Comparison of ENCODE assay signal across 8 cellular contexts in the genomic region with DNA sequence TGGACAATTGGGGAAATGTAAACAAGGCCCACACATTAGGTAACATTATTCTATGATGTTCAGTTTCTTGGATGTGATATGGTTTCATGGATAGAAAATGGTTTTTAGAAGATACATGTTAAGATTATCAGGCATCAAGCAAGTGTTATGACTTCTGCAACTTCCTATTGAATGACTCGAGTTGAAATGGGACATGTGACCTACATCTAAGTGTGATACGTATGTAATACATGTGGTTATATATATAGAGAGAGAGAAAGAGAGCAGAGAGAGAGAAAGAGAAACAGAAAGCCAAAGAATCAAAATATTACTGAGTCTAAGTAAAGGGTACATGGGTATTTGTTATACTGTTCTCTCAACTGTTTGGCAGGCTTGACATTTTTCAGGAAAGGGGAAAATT. TPM values are rescaled to one million over a fixed set of nuclear protein-coding genes. Genes with fewer than 3 reads are reported as not detected.
A peak's percentile ranks its signal among the peaks of the same experiment; 100 is the strongest.
DNase-seq lines count a peak whose midpoint lies in the region; ATAC-seq and TF ChIP-seq lines count a peak whose summit lies in the region.

No MANE protein-coding gene starts in this region.

- H3K4me1 ChIP-seq in transverse colon, result peaks cover 9 to 54% (median 42%) of the 10 kb centered on the region in 4 donors

- intact Hi-C loops in transverse colon (cut with DNase I; ENCODE audit: low total_unique reads), result no loop called here

- H3K9me3 Mint-ChIP-seq in activated naive CD4-positive, alpha-beta T cell treated with anti-CD3 and anti-CD28 coated beads, Interleukin-2, amount 50 U/mL, for 24 hours, result no peaks in the 10 kb centered on the region

- H3K4me3 ChIP-seq in epithelial cell of esophagus (ENCODE audit: low read length), result peak overlapping the region; percentile 72
- H3K4me3 ChIP-seq in transverse colon, result peak overlapping the region in 1 of 4 donors; percentile 90

- WGBS in transverse colon (ENCODE audit: low coverage in 1 of 2), 2 donors, result 5 to 11% methylated on average over 2 of the region's 2 CpGs

- H3K36me3 Mint-ChIP-seq in activated naive CD4-positive, alpha-beta T cell treated with anti-CD3 and anti-CD28 coated beads, Interleukin-2, amount 50 U/mL, for 24 hours, result peaks cover 3% of the 10 kb centered on the region

- TF ChIP-seq POLR2A in transverse colon (IDR thresholded peaks at IDR 0.05), result no peak

- H3K27ac Mint-ChIP-seq in activated naive CD4-positive, alpha-beta T cell treated with anti-CD3 and anti-CD28 coated beads, Interleukin-2, amount 50 U/mL, for 24 hours, result peak overlapping the region; percentile 80

- no peaks in the 10 kb centered on the region for H3K36me3 ChIP-seq in transverse colon

- no peaks in the 10 kb centered on the region for H3K9me3 ChIP-seq in transverse colon

- in situ Hi-C loops in transverse colon (cut with MboI; ENCODE audit: low pct_ligation_motif_present in 1 of 4, low pct_unique_long_range_greater_than_20kb in 1 of 4, low sequenced_read_pairs in 3 of 4), result loop anchor here in 2 of 4 donors (25.0 kb wide), 1 partner anchor 174 kb away; the partner anchor contains the start of genes KARS1 (in 2 of the 2) and TERF2IP (in 2 of the 2)

- TF ChIP-seq EP300 in transverse colon (IDR thresholded peaks at IDR 0.05; ENCODE audit: low read depth), result no peak

- H3K27ac ChIP-seq in transverse colon, result peak overlapping the region; percentile 61 to 96 (median 79)

- H3K27me3 ChIP-seq in transverse colon, result no peaks in the 10 kb centered on the region

- no peak for TF ChIP-seq CTCF in epithelial cell of esophagus (IDR thresholded peaks at IDR 0.05; ENCODE audit: insufficient read depth, low read depth, low read length, missing control alignments)
- TF ChIP-seq CTCF in transverse colon (IDR thresholded peaks at IDR 0.05), result no peak

- no peaks in the 10 kb centered on the region for H3K27me3 Mint-ChIP-seq in activated naive CD4-positive, alpha-beta T cell treated with anti-CD3 and anti-CD28 coated beads, Interleukin-2, amount 50 U/mL, for 24 hours

- peak overlapping the region; percentile 96 for H3K4me3 Mint-ChIP-seq in activated naive CD4-positive, alpha-beta T cell treated with anti-CD3 and anti-CD28 coated beads, Interleukin-2, amount 50 U/mL, for 24 hours

- DNase-seq in activated naive CD4-positive, alpha-beta T cell treated with anti-CD3 and anti-CD28 coated beads, Interleukin-2, amount 50 U/mL, for 16 hours, result no peak
- DNase-seq in MV-4-11 (lab: John Stamatoyannopoulos, UW), result peak; percentile 12
- DNase-seq in epithelial cell of esophagus (ENCODE audit: low read depth), result peak; percentile 27
- no peak for DNase-seq in transverse colon
- no peak for DNase-seq in NCI-H446 (lab: John Stamatoyannopoulos, UW)
- DNase-seq in NCI-H1048 (lab: John Stamatoyannopoulos, UW), result no peak

- peaks cover 59% of the 10 kb centered on the region for H3K4me1 Mint-ChIP-seq in activated naive CD4-positive, alpha-beta T cell treated with anti-CD3 and anti-CD28 coated beads, Interleukin-2, amount 50 U/mL, for 24 hours

- ATAC-seq in HG03045 (IDR thresholded peaks at IDR 0.05; ENCODE audit: unreplicated experiment), result no peak

RNA-seq across cellular contexts. Expression of gene TMEM170A, which starts 1.7 kb away (rescaled TPM):
- 10 to 100 TPM; 16.5 to 96.7 (median 49.2) TPM for total RNA-seq in transverse colon

RNA-seq across cellular contexts. Expression of gene CFDP1, which starts 29.5 kb away (rescaled TPM):
- 100 to 1,000 TPM in 3 of 4 donors, 10 to 100 TPM in 1; 51.2 to 318 (median 145) TPM for total RNA-seq in transverse colon

RNA-seq across cellular contexts. Expression of gene CHST6, which starts 32.4 kb away (rescaled TPM):
- 1 to 10 TPM; 1.7 to 3.7 (median 2.9) TPM for total RNA-seq in transverse colon

Comparison
In these comparisons a context has a peak if more than half of its experiments do, and no peak if none do; other contexts are left out.
1. DNase-seq: peak in MV-4-11 (single experiment) and epithelial cell of esophagus (single experiment); none in activated naive CD4-positive, alpha-beta T cell treated with anti-CD3 and anti-CD28 coated beads, Interleukin-2, amount 50 U/mL, for 16 hours (single experiment), transverse colon (single experiment), NCI-H446 (0 of 2) and NCI-H1048 (single experiment).